In the genomic region with DNA sequence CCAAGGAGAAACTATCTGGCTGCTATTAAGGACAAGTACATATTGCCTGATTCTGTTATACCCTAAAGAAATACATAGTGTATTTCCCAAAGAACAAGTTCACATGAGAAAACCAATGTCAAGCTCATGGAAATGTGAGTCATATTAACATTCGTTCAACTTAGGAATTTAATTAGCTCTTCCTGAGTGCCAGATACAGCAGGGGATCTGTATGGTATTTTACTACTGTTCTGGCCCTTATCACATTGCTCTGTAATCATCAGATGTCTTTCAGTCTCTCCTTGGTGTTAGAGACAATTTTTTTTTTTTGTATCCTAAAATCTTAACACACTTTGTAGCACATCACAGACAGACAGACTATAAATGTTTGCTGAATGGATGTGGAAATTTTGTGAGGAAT, we compare ENCODE assay signal across 28 cellular contexts.
"Had no signal": no experiment of that assay in that cellular context is flagged by ENCODE, and none has a peak within 500 bp of the region (broad histone marks: within the 10 kb centered on the region; RNA-seq: fewer than 3 reads in every experiment).

No MANE protein-coding gene starts in this region.

- DNase-seq: activated CD4-positive, alpha-beta memory T cell treated with anti-CD3 and anti-CD28 coated beads for 36 hours; activated CD4-positive, alpha-beta T cell treated with anti-CD3 and anti-CD28 coated beads for 36 hours; activated CD4-positive, alpha-beta T cell treated with anti-CD3 and anti-CD28 coated beads, Interleukin-2, amount 10 ng/mL, durations not matched to agents 24 days and 14 days; activated CD4-positive, CD25-positive, alpha-beta regulatory T cell; activated CD4-positive, CD25-positive, alpha-beta regulatory T cell treated with anti-CD3 and anti-CD28 coated beads, Interleukin-2, amount 50 U/mL, for 72 hours; activated CD8-positive, alpha-beta T cell treated with anti-CD3 and anti-CD28 coated beads, Interleukin-2, amount 10 ng/mL, durations not matched to agents 7 days and 5 days; activated effector memory CD4-positive, alpha-beta T cell treated with Interleukin-2 at 50 U/mL for 16 hours; activated gamma-delta T cell treated with Interleukin-2 at 50 U/mL for 16 hours; activated naive CD4-positive, alpha-beta T cell treated with anti-CD3 and anti-CD28 coated beads, Interleukin-2, amount 50 U/mL, for 16 hours; activated naive CD4-positive, alpha-beta T cell treated with Interleukin-2 at 50 U/mL for 16 hours; activated T-cell treated with anti-CD3 and anti-CD28 coated beads, Interleukin-2, amount 50 U/mL, for 4 hours; amniotic stem cell; anterior cingulate cortex; body of pancreas; caudate nucleus; colonic mucosa; dorsolateral prefrontal cortex; effector memory CD4-positive, alpha-beta T cell; esophagus squamous epithelium; foreskin melanocyte; heart right ventricle; T-helper 1 cell; T-helper 17 cell had no signal

- H3K4me3 ChIP-seq: body of pancreas, colonic mucosa, dorsolateral prefrontal cortex, esophagus squamous epithelium, gastroesophageal sphincter, heart right ventricle had no signal

- H3K4me1 ChIP-seq: body of pancreas, colonic mucosa, gastroesophageal sphincter, heart right ventricle had no signal

- H3K27ac Mint-ChIP-seq: activated CD4-positive, alpha-beta memory T cell treated with anti-CD3 and anti-CD28 coated beads for 36 hours; activated CD4-positive, alpha-beta T cell treated with anti-CD3 and anti-CD28 coated beads for 36 hours; activated CD4-positive, alpha-beta T cell treated with anti-CD3 and anti-CD28 coated beads, Interleukin-2, amount 10 ng/mL, durations not matched to agents 24 days and 14 days; activated CD8-positive, alpha-beta T cell treated with anti-CD3 and anti-CD28 coated beads, Interleukin-2, amount 10 ng/mL, durations not matched to agents 7 days and 5 days; activated naive CD8-positive, alpha-beta T cell; activated T-helper 17 cell treated with anti-CD3 and anti-CD28 coated beads, Interleukin-2, amount 50 U/mL, for 72 hours; T-helper 17 cell; T-helper 2 cell treated with Interferon-gamma antibody and Interleukin-4, amounts not matched to agents 5 μg/mL and 100 μg/mL, for 36 hours had no signal

- H3K9me3 ChIP-seq: body of pancreas, colonic mucosa, esophagus squamous epithelium had no signal

- H3K27ac ChIP-seq: body of pancreas, colonic mucosa, dorsolateral prefrontal cortex, epithelial cell of prostate, esophagus squamous epithelium, gastroesophageal sphincter, heart right ventricle had no signal

- H3K36me3 ChIP-seq: colonic mucosa, esophagus squamous epithelium, gastroesophageal sphincter, heart right ventricle had no signal

- H3K36me3 Mint-ChIP-seq: activated CD4-positive, alpha-beta memory T cell treated with anti-CD3 and anti-CD28 coated beads for 36 hours; activated naive CD8-positive, alpha-beta T cell had no signal

- H3K27me3 Mint-ChIP-seq: activated CD4-positive, alpha-beta memory T cell treated with anti-CD3 and anti-CD28 coated beads for 36 hours; activated CD4-positive, alpha-beta T cell treated with anti-CD3 and anti-CD28 coated beads for 36 hours; activated naive CD8-positive, alpha-beta T cell; activated T-helper 17 cell treated with anti-CD3 and anti-CD28 coated beads, Interleukin-2, amount 50 U/mL, for 72 hours; T-helper 17 cell had no signal

- H3K4me1 Mint-ChIP-seq: activated CD4-positive, alpha-beta T cell treated with anti-CD3 and anti-CD28 coated beads for 36 hours; activated CD4-positive, alpha-beta T cell treated with anti-CD3 and anti-CD28 coated beads, Interleukin-2, amount 10 ng/mL, durations not matched to agents 24 days and 14 days; activated T-helper 17 cell treated with anti-CD3 and anti-CD28 coated beads, Interleukin-2, amount 50 U/mL, for 72 hours; T-helper 17 cell had no signal

- H3K4me3 Mint-ChIP-seq: activated CD4-positive, alpha-beta memory T cell treated with anti-CD3 and anti-CD28 coated beads for 36 hours; activated CD4-positive, alpha-beta T cell treated with anti-CD3 and anti-CD28 coated beads for 36 hours; activated CD4-positive, alpha-beta T cell treated with anti-CD3 and anti-CD28 coated beads, Interleukin-2, amount 10 ng/mL, durations not matched to agents 24 days and 14 days; activated CD8-positive, alpha-beta T cell treated with anti-CD3 and anti-CD28 coated beads, Interleukin-2, amount 10 ng/mL, durations not matched to agents 7 days and 5 days; activated naive CD8-positive, alpha-beta T cell; activated T-cell treated with anti-CD3 and anti-CD28 coated beads, Interleukin-2, amount 50 U/mL, for 4 hours; activated T-helper 17 cell treated with anti-CD3 and anti-CD28 coated beads, Interleukin-2, amount 50 U/mL, for 72 hours; T-helper 17 cell; T-helper 2 cell treated with Interferon-gamma antibody and Interleukin-4, amounts not matched to agents 5 μg/mL and 100 μg/mL, for 36 hours had no signal

- H3K27me3 ChIP-seq: body of pancreas, colonic mucosa, dorsolateral prefrontal cortex, esophagus squamous epithelium, gastroesophageal sphincter, heart right ventricle had no signal

- ATAC-seq: activated CD4-positive, alpha-beta T cell treated with anti-CD3 and anti-CD28 coated beads for 36 hours; activated CD8-positive, alpha-beta T cell treated with anti-CD3 and anti-CD28 coated beads, Interleukin-2, amount 10 ng/mL, durations not matched to agents 7 days and 5 days; activated T-cell treated with anti-CD3 and anti-CD28 coated beads, Interleukin-2, amount 50 U/mL, for 4 hours; activated T-helper 17 cell treated with anti-CD3 and anti-CD28 coated beads, Interleukin-2, amount 50 U/mL, for 72 hours; body of pancreas; gastroesophageal sphincter; heart right ventricle; T-helper 17 cell had no signal

- H3K9me3 Mint-ChIP-seq: activated CD4-positive, alpha-beta memory T cell treated with anti-CD3 and anti-CD28 coated beads for 36 hours; activated CD4-positive, alpha-beta T cell treated with anti-CD3 and anti-CD28 coated beads, Interleukin-2, amount 10 ng/mL, durations not matched to agents 24 days and 14 days; activated T-cell treated with anti-CD3 and anti-CD28 coated beads, Interleukin-2, amount 50 U/mL, for 4 hours; activated T-helper 17 cell treated with anti-CD3 and anti-CD28 coated beads, Interleukin-2, amount 50 U/mL, for 72 hours; T-helper 2 cell treated with Interferon-gamma antibody and Interleukin-4, amounts not matched to agents 5 μg/mL and 100 μg/mL, for 36 hours had no signal
